In genomic region chr4:7585768-7586167, GRCh38 we compare ENCODE assay signal across 1 cellular context.
TF ChIP-seq lines count a peak whose summit lies in the region.

No MANE protein-coding gene starts in this region.

TF ChIP-seq in A549, 52 proteins besides CTCF, POLR2A, EP300 and RAD21 (continued from another document):
- TF ChIP-seq REST (IDR thresholded peaks at IDR 0.05) (no peak), MAFK (IDR thresholded peaks at IDR 0.05; ENCODE audit: partially characterized antibody) (no peak), ZFP36 (IDR thresholded peaks at IDR 0.05; ENCODE audit: borderline replicate concordance, partially characterized antibody) (peak; percentile 16), HEYL (CRISPR knock-in tag; IDR thresholded peaks at IDR 0.05) (no peak)
